Comparison of ENCODE assay signal across 8 cellular contexts in the genomic region with DNA sequence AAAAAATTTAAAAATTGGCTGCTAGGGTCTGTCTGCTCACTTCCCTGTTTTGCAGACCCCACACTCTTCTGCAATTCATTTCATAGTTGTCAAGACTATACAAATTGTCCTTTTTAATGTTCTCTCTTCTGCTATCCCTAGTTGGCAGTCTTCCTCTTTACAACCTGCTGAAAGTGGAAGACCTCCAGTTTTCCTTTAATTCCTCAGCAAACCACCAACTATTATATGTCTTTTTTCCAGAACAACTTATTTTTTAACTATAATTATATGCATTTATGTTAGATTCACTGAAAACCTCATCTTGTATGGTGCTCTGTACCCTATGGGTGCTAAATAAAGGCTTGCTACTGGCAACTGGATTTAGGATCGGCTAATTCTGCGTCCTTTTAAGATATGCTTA. TPM values are rescaled to one million over a fixed set of nuclear protein-coding genes. Genes with fewer than 3 reads are reported as not detected.
DNase-seq lines count a peak whose midpoint lies in the region; ATAC-seq and TF ChIP-seq lines count a peak whose summit lies in the region.

No MANE protein-coding gene starts in this region.

- peak overlapping the region; percentile 96; the same call in 1 of the 2 replicates for H2AFZ ChIP-seq in Loucy (ENCODE audit: low read length)

- no peak for TF ChIP-seq CTCF in CD8-positive, alpha-beta T cell (IDR thresholded peaks at IDR 0.05)
- TF ChIP-seq CTCF in Loucy (conservative IDR thresholded peaks at IDR 0.05; ENCODE audit: low read length): peak; percentile 33
- TF ChIP-seq CTCF in osteocyte (IDR thresholded peaks at IDR 0.05): no peak

- no peak for DNase-seq in CD8-positive, alpha-beta T cell
- no peak for DNase-seq in central memory CD8-positive, alpha-beta T cell (ENCODE audit: low spot score in 2 of 2)
- DNase-seq in osteocyte (ENCODE audit: extremely low spot score, unreplicated experiment) (no peak), NCI-H1417 treated with DMSO at 0.1 percent for 48 hours (lab: John Stamatoyannopoulos, UW) (no peak), putamen (ENCODE audit: low spot score) (no peak)

- H3K9me3 ChIP-seq in CD8-positive, alpha-beta T cell (ENCODE audit: low read length): no peaks in the 10 kb centered on the region
- H3K9me3 ChIP-seq in Loucy (ENCODE audit: insufficient read depth, low read depth, low read length): no peaks in the 10 kb centered on the region

- POLR2A ChIA-PET in CD8-positive, alpha-beta T cell (lab: Charles Lee): interaction anchor here (1.4 to 4.4 kb wide), 2 partner anchors 13 to 50 kb away, joined by 4 to 86 read pairs; partner anchors contain the start of genes CAB39L and SETDB2

- no peaks in the 10 kb centered on the region for H4K20me1 ChIP-seq in Loucy (ENCODE audit: insufficient read depth, low read length, poor library complexity, severe bottlenecking)

- CTCF ChIA-PET in CD8-positive, alpha-beta T cell (lab: Charles Lee): no interaction called here

- H3K9me3 Mint-ChIP-seq in CD8-positive, alpha-beta T cell: no peaks in the 10 kb centered on the region
- H3K9me3 Mint-ChIP-seq in central memory CD8-positive, alpha-beta T cell: no peaks in the 10 kb centered on the region
- no peaks in the 10 kb centered on the region for H3K9me3 Mint-ChIP-seq in osteocyte (ENCODE audit: unreplicated experiment)

- no peaks in the 10 kb centered on the region for H3K79me2 ChIP-seq in Loucy (ENCODE audit: insufficient read depth, low read length)

- peak overlapping the region; percentile 81 for H3K4me2 ChIP-seq in Loucy (ENCODE audit: low read depth, low read length, poor library complexity, severe bottlenecking)

- H3K27ac Mint-ChIP-seq in CD8-positive, alpha-beta T cell: peak overlapping the region; percentile 99
- H3K27ac Mint-ChIP-seq in central memory CD8-positive, alpha-beta T cell (ENCODE audit: low read depth): peak overlapping the region; percentile 81
- peak overlapping the region; percentile 99 for H3K27ac Mint-ChIP-seq in osteocyte (ENCODE audit: unreplicated experiment)

- no peak for ATAC-seq in CD8-positive, alpha-beta T cell
- ATAC-seq in central memory CD8-positive, alpha-beta T cell (replicated peaks; ENCODE audit: extremely low read depth, poor library complexity, severe bottlenecking): no peak
- no peak for ATAC-seq in HG03460 (IDR thresholded peaks at IDR 0.05; ENCODE audit: unreplicated experiment)
- no peak for ATAC-seq in HG03025 (IDR thresholded peaks at IDR 0.05; ENCODE audit: low FRiP score, unreplicated experiment)

- H3K4me1 ChIP-seq in CD8-positive, alpha-beta T cell (ENCODE audit: insufficient read depth, low read length): peaks cover 20% of the 10 kb centered on the region
- H3K4me1 ChIP-seq in Loucy (ENCODE audit: insufficient read depth, low read length, poor library complexity, severe bottlenecking): peaks cover 9% of the 10 kb centered on the region

- H3K27me3 ChIP-seq in CD8-positive, alpha-beta T cell (ENCODE audit: insufficient read depth, low read length): no peaks in the 10 kb centered on the region
- no peaks in the 10 kb centered on the region for H3K27me3 ChIP-seq in Loucy (ENCODE audit: insufficient read depth, low read length, poor library complexity, severe bottlenecking)

- peaks cover 36% of the 10 kb centered on the region for H3K4me1 Mint-ChIP-seq in CD8-positive, alpha-beta T cell (ENCODE audit: low read depth)
- peaks cover 34% of the 10 kb centered on the region for H3K4me1 Mint-ChIP-seq in central memory CD8-positive, alpha-beta T cell
- peaks cover 32% of the 10 kb centered on the region for H3K4me1 Mint-ChIP-seq in osteocyte (ENCODE audit: unreplicated experiment)

- H3K9me2 ChIP-seq in Loucy (replicated peaks; ENCODE audit: low read depth, low read length): no peaks in the 10 kb centered on the region

- H3K27ac ChIP-seq in CD8-positive, alpha-beta T cell (ENCODE audit: low read depth, low read length): peak overlapping the region; percentile 90

- H3K36me3 ChIP-seq in CD8-positive, alpha-beta T cell (ENCODE audit: insufficient read depth, low read length): no peaks in the 10 kb centered on the region
- H3K36me3 ChIP-seq in Loucy (ENCODE audit: insufficient read depth, low read length): no peaks in the 10 kb centered on the region

- H3K27me3 Mint-ChIP-seq in CD8-positive, alpha-beta T cell (ENCODE audit: low read depth): no peaks in the 10 kb centered on the region
- no peaks in the 10 kb centered on the region for H3K27me3 Mint-ChIP-seq in central memory CD8-positive, alpha-beta T cell
- no peaks in the 10 kb centered on the region for H3K27me3 Mint-ChIP-seq in osteocyte (ENCODE audit: unreplicated experiment)

- H3F3A ChIP-seq in Loucy (ENCODE audit: low read depth): peaks cover 10% of the 10 kb centered on the region; the same call in 1 of the 2 replicates

- peaks cover 40% of the 10 kb centered on the region for H3K36me3 Mint-ChIP-seq in CD8-positive, alpha-beta T cell
- peaks cover 14% of the 10 kb centered on the region for H3K36me3 Mint-ChIP-seq in central memory CD8-positive, alpha-beta T cell (ENCODE audit: insufficient read depth)
- no peaks in the 10 kb centered on the region for H3K36me3 Mint-ChIP-seq in osteocyte (ENCODE audit: unreplicated experiment)

- H3K9ac ChIP-seq in Loucy (ENCODE audit: low read depth, low read length, poor library complexity, severe bottlenecking): peak overlapping the region; percentile 89

- no peak overlapping the region for H3K4me3 ChIP-seq in CD8-positive, alpha-beta T cell (ENCODE audit: low read depth, low read length)
- peak overlapping the region; percentile 91 for H3K4me3 ChIP-seq in Loucy (ENCODE audit: low read length, poor library complexity, severe bottlenecking)

- intact Hi-C loops in CD8-positive, alpha-beta T cell (cut with DNase I, micrococcal nuclease): loop anchor here (1.0 to 10.0 kb wide), 8 partner anchors 18 to 1420 kb away; partner anchors contain the start of genes CAB39L (in 2 of the 2), SETDB2 (in 2 of the 2), FNDC3A (in 1 of the 2) and KPNA3 (in 1 of the 2)

- peak overlapping the region; percentile 96 for H3K4me3 Mint-ChIP-seq in CD8-positive, alpha-beta T cell
- H3K4me3 Mint-ChIP-seq in central memory CD8-positive, alpha-beta T cell: peak overlapping the region; percentile 91
- peak overlapping the region; percentile 94 for H3K4me3 Mint-ChIP-seq in osteocyte (ENCODE audit: unreplicated experiment)

RNA-seq across cellular contexts. Expression of gene PHF11, which starts 1.1 kb away (rescaled TPM):
- 10 to 100 TPM; 93.9 to 98.3 TPM for total RNA-seq in CD8-positive, alpha-beta T cell
- 30.6 and 32.1 TPM in 2 replicates for total RNA-seq in osteocyte

RNA-seq across cellular contexts. Expression of gene SETDB2, which starts 50.6 kb away (rescaled TPM):
- 1 to 10 TPM; 8.4 to 9.3 TPM for total RNA-seq in CD8-positive, alpha-beta T cell
- total RNA-seq in osteocyte: 8.2 and 9.4 TPM in 2 replicates

RNA-seq across cellular contexts. Expression of gene CAB39L, which starts 50.8 kb away (rescaled TPM):
- total RNA-seq in CD8-positive, alpha-beta T cell: 1 to 10 TPM; 1.6 to 2.1 TPM
- total RNA-seq in osteocyte: 7.4 and 8.3 TPM in 2 replicates
